ENCODE assay signal across 1 cellular context in the genomic region with DNA sequence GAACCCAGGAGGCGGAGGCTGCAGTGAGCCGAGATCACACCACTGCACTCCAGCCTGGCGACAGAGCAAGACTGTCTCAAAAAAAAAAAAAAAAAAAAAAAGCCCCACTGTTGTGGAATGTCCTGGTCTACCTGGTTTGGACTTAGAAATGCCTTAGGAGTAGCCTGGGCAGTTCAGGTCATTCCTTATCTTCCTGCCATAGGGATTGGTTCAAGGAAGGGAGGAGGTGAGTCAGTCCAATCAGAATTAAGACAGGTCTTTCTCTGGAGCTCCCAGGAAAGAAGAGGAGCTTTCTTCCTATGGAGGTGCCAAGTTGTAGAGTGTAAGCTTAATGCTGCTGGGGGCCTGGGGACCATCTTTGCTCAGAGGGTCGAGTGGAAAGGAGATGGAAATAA.
TF ChIP-seq lines count a peak whose summit lies in the region.

No MANE protein-coding gene starts in this region.

TF ChIP-seq in WTC11, 78 proteins besides CTCF, POLR2A, EP300 and RAD21 (continued from another document):
- TF ChIP-seq, protein P1, sequence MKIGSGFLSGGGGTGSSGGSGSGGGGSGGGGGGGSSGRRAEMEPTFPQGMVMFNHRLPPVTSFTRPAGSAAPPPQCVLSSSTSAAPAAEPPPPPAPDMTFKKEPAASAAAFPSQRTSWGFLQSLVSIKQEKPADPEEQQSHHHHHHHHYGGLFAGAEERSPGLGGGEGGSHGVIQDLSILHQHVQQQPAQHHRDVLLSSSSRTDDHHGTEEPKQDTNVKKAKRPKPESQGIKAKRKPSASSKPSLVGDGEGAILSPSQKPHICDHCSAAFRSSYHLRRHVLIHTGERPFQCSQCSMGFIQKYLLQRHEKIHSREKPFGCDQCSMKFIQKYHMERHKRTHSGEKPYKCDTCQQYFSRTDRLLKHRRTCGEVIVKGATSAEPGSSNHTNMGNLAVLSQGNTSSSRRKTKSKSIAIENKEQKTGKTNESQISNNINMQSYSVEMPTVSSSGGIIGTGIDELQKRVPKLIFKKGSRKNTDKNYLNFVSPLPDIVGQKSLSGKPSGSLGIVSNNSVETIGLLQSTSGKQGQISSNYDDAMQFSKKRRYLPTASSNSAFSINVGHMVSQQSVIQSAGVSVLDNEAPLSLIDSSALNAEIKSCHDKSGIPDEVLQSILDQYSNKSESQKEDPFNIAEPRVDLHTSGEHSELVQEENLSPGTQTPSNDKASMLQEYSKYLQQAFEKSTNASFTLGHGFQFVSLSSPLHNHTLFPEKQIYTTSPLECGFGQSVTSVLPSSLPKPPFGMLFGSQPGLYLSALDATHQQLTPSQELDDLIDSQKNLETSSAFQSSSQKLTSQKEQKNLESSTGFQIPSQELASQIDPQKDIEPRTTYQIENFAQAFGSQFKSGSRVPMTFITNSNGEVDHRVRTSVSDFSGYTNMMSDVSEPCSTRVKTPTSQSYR (CRISPR knock-in tag; IDR thresholded peaks at IDR 0.05), result no peak
- no peak for TF ChIP-seq ZNF671 (CRISPR knock-in tag; IDR thresholded peaks at IDR 0.05)
- no peak for TF ChIP-seq HMGA2 (CRISPR knock-in tag; IDR thresholded peaks at IDR 0.05)
